Comparison of ENCODE assay signal across 23 cellular contexts in genomic region chr3:100009285-100010086, GRCh38.
DNase-seq lines count a peak whose midpoint lies in the region; ATAC-seq and TF ChIP-seq lines count a peak whose summit lies in the region.
"Had no signal": no experiment of that assay in that cellular context is flagged by ENCODE, and none has a peak within 500 bp of the region (broad histone marks: within the 10 kb centered on the region; RNA-seq: fewer than 3 reads in every experiment).

No MANE protein-coding gene starts in this region.

- H3K4me1 ChIP-seq in right cardiac atrium (ENCODE audit: control insufficient read depth, insufficient read depth, low read length), result peaks cover 2% of the 10 kb centered on the region
- peaks cover 54% of the 10 kb centered on the region for H3K4me1 ChIP-seq in psoas muscle

- TF ChIP-seq CTCF in epithelial cell of esophagus (IDR thresholded peaks at IDR 0.05; ENCODE audit: insufficient read depth, low read depth, low read length, missing control alignments) (no peak), psoas muscle (IDR thresholded peaks at IDR 0.05) (no peak), GM13976 (IDR thresholded peaks at IDR 0.05; ENCODE audit: borderline replicate concordance, control extremely low read depth, extremely low read depth, insufficient read depth, missing control alignments) (no peak)
- TF ChIP-seq CTCF in activated CD8-positive, alpha-beta T cell treated with anti-CD3 and anti-CD28 coated beads for 36 hours (IDR thresholded peaks at IDR 0.05), result no peak

- CTCF ChIA-PET in activated naive CD4-positive, alpha-beta T cell treated with anti-CD3 and anti-CD28 coated beads for 36 hours (lab: Charles Lee), result no interaction called here
- CTCF ChIA-PET in activated CD8-positive, alpha-beta T cell treated with anti-CD3 and anti-CD28 coated beads for 36 hours (lab: Charles Lee), result interaction anchor here (1.5 kb wide), 1 partner anchor 12 kb away, joined by 5 read pairs; no protein-coding TSS in a partner anchor

- H3K27ac Mint-ChIP-seq in activated naive CD4-positive, alpha-beta T cell treated with anti-CD3 and anti-CD28 coated beads for 36 hours, result no peak overlapping the region
- no peak overlapping the region for H3K27ac Mint-ChIP-seq in activated CD8-positive, alpha-beta T cell treated with anti-CD3 and anti-CD28 coated beads for 36 hours
- H3K27ac Mint-ChIP-seq: activated T-cell treated with anti-CD3 and anti-CD28 coated beads, Interleukin-2, amount 50 U/mL, for 24 hours; dendritic cell treated with granulocyte-macrophage colony-stimulating factor and Interleukin-4, amounts not matched to agents 40 ng/mL and 50 ng/mL, for 4 days; mesothelial cell of epicardium; natural killer cell had no signal

- no peaks in the 10 kb centered on the region for H3K27me3 Mint-ChIP-seq in activated naive CD4-positive, alpha-beta T cell treated with anti-CD3 and anti-CD28 coated beads for 36 hours (ENCODE audit: low read depth)
- no peaks in the 10 kb centered on the region for H3K27me3 Mint-ChIP-seq in activated CD8-positive, alpha-beta T cell treated with anti-CD3 and anti-CD28 coated beads for 36 hours
- H3K27me3 Mint-ChIP-seq: activated T-cell treated with anti-CD3 and anti-CD28 coated beads, Interleukin-2, amount 50 U/mL, for 24 hours; dendritic cell treated with granulocyte-macrophage colony-stimulating factor and Interleukin-4, amounts not matched to agents 40 ng/mL and 50 ng/mL, for 4 days had no signal

- intact Hi-C loops in right cardiac atrium (cut with DNase I), result no loop called here
- intact Hi-C loops in Right ventricle myocardium superior (cut with DNase I), result no loop called here
- intact Hi-C loops in psoas muscle (cut with DNase I), result loop anchor here (5.0 to 10.0 kb wide), 2 partner anchors 132 to 135 kb away; no protein-coding TSS in a partner anchor
- intact Hi-C loops in activated naive CD4-positive, alpha-beta T cell treated with anti-CD3 and anti-CD28 coated beads for 36 hours (cut with micrococcal nuclease), result no loop called here
- intact Hi-C loops in activated CD8-positive, alpha-beta T cell treated with anti-CD3 and anti-CD28 coated beads for 36 hours (cut with micrococcal nuclease), result no loop called here

- H3K27me3 ChIP-seq in right cardiac atrium (ENCODE audit: control insufficient read depth, insufficient read depth) (no peaks in the 10 kb centered on the region), psoas muscle (ENCODE audit: insufficient read depth in 3 of 3, low read length in 2 of 3) (no peaks in the 10 kb centered on the region)
- H3K27me3 ChIP-seq: BE2C, ovary, upper lobe of left lung had no signal

- in situ Hi-C loops in GM13976 (cut with MboI; ENCODE audit: low sequenced_read_pairs, unreplicated experiment), result no loop called here

- H3K27ac ChIP-seq in right cardiac atrium (ENCODE audit: low read length), result peak overlapping the region; percentile 7
- H3K27ac ChIP-seq in psoas muscle, result peak overlapping the region; percentile 38
- H3K27ac ChIP-seq: ovary, upper lobe of left lung had no signal

- no peaks in the 10 kb centered on the region for H3K9me3 Mint-ChIP-seq in activated naive CD4-positive, alpha-beta T cell treated with anti-CD3 and anti-CD28 coated beads for 36 hours
- no peaks in the 10 kb centered on the region for H3K9me3 Mint-ChIP-seq in activated CD8-positive, alpha-beta T cell treated with anti-CD3 and anti-CD28 coated beads for 36 hours
- H3K9me3 Mint-ChIP-seq: activated T-cell treated with anti-CD3 and anti-CD28 coated beads, Interleukin-2, amount 50 U/mL, for 24 hours; dendritic cell treated with granulocyte-macrophage colony-stimulating factor and Interleukin-4, amounts not matched to agents 40 ng/mL and 50 ng/mL, for 4 days; mesothelial cell of epicardium; natural killer cell had no signal

- DNase-seq in right cardiac atrium (no peak), Right ventricle myocardium superior (no peak), epithelial cell of esophagus (ENCODE audit: low read depth) (peak; percentile 9), psoas muscle (no peak), GM13976 (ENCODE audit: low spot score) (no peak), middle frontal gyrus (ENCODE audit: extremely low spot score, low spot score) (no peak)
- no peak for DNase-seq in activated naive CD4-positive, alpha-beta T cell treated with anti-CD3 and anti-CD28 coated beads for 36 hours
- DNase-seq in activated CD8-positive, alpha-beta T cell treated with anti-CD3 and anti-CD28 coated beads for 36 hours, result no peak
- DNase-seq: activated CD8-positive, alpha-beta memory T cell treated with anti-CD3 and anti-CD28 coated beads for 24 hours; activated T-cell treated with anti-CD3 and anti-CD28 coated beads, Interleukin-2, amount 50 U/mL, for 24 hours; BE2C; DMS53; GF-D8; MV-4-11; natural killer cell; NCI-H2171; NCI-H524; ovary; RPMI8226; upper lobe of left lung had no signal

- no peaks in the 10 kb centered on the region for H3K36me3 ChIP-seq in psoas muscle (ENCODE audit: insufficient read depth in 1 of 2, low read depth in 1 of 2)
- H3K36me3 ChIP-seq: BE2C, ovary, upper lobe of left lung had no signal

- 74% methylated on average over 5 of the region's 5 CpGs for WGBS in right cardiac atrium
- WGBS in psoas muscle, 3 donors, result 65 to 76% (median 71%) methylated on average over 5 of the region's 5 CpGs

- ATAC-seq in right cardiac atrium (no peak), Right ventricle myocardium superior (ENCODE audit: poor library complexity) (no peak), psoas muscle (peak in 1 of 4 donors; percentile 31)
- ATAC-seq in activated CD8-positive, alpha-beta T cell treated with anti-CD3 and anti-CD28 coated beads for 36 hours, result no peak
- ATAC-seq: left lobe of liver, natural killer cell had no signal

- POLR2A ChIA-PET in activated CD8-positive, alpha-beta T cell treated with anti-CD3 and anti-CD28 coated beads for 36 hours (lab: Charles Lee), result no interaction called here

- H3K36me3 Mint-ChIP-seq in activated naive CD4-positive, alpha-beta T cell treated with anti-CD3 and anti-CD28 coated beads for 36 hours (ENCODE audit: low read depth), result peaks cover 14% of the 10 kb centered on the region
- peaks cover 11% of the 10 kb centered on the region for H3K36me3 Mint-ChIP-seq in activated CD8-positive, alpha-beta T cell treated with anti-CD3 and anti-CD28 coated beads for 36 hours (ENCODE audit: low read depth)
- H3K36me3 Mint-ChIP-seq: natural killer cell had no signal

- H3K4me3 ChIP-seq in right cardiac atrium (ENCODE audit: low read length), result no peak overlapping the region
- no peak overlapping the region for H3K4me3 ChIP-seq in epithelial cell of esophagus (ENCODE audit: low read length)
- no peak overlapping the region for H3K4me3 ChIP-seq in psoas muscle
- H3K4me3 ChIP-seq: ovary, upper lobe of left lung had no signal

- H3K9me3 ChIP-seq in right cardiac atrium (ENCODE audit: control insufficient read depth, low read length) (no peaks in the 10 kb centered on the region), psoas muscle (no peaks in the 10 kb centered on the region)
- H3K9me3 ChIP-seq: BE2C, ovary, upper lobe of left lung had no signal

- H3K4me1 Mint-ChIP-seq in activated naive CD4-positive, alpha-beta T cell treated with anti-CD3 and anti-CD28 coated beads for 36 hours (ENCODE audit: low read depth), result peaks cover 10% of the 10 kb centered on the region
- H3K4me1 Mint-ChIP-seq in activated CD8-positive, alpha-beta T cell treated with anti-CD3 and anti-CD28 coated beads for 36 hours (ENCODE audit: low read depth), result peaks cover 10% of the 10 kb centered on the region

- H3K4me3 Mint-ChIP-seq in activated naive CD4-positive, alpha-beta T cell treated with anti-CD3 and anti-CD28 coated beads for 36 hours, result no peak overlapping the region
- H3K4me3 Mint-ChIP-seq in activated CD8-positive, alpha-beta T cell treated with anti-CD3 and anti-CD28 coated beads for 36 hours, result no peak overlapping the region
- H3K4me3 Mint-ChIP-seq: activated T-cell treated with anti-CD3 and anti-CD28 coated beads, Interleukin-2, amount 50 U/mL, for 24 hours; dendritic cell treated with granulocyte-macrophage colony-stimulating factor and Interleukin-4, amounts not matched to agents 40 ng/mL and 50 ng/mL, for 4 days; mesothelial cell of epicardium; natural killer cell had no signal

Comparison
In these comparisons a context has a peak if more than half of its experiments do, and no peak if none do; other contexts are left out.
1. intact Hi-C loops: an anchor here in psoas muscle (5.0 to 10.0 kb wide); none called in right cardiac atrium, Right ventricle myocardium superior, activated naive CD4-positive, alpha-beta T cell treated with anti-CD3 and anti-CD28 coated beads for 36 hours and activated CD8-positive, alpha-beta T cell treated with anti-CD3 and anti-CD28 coated beads for 36 hours.